ENCODE assay signal across 8 cellular contexts in the genomic region with DNA sequence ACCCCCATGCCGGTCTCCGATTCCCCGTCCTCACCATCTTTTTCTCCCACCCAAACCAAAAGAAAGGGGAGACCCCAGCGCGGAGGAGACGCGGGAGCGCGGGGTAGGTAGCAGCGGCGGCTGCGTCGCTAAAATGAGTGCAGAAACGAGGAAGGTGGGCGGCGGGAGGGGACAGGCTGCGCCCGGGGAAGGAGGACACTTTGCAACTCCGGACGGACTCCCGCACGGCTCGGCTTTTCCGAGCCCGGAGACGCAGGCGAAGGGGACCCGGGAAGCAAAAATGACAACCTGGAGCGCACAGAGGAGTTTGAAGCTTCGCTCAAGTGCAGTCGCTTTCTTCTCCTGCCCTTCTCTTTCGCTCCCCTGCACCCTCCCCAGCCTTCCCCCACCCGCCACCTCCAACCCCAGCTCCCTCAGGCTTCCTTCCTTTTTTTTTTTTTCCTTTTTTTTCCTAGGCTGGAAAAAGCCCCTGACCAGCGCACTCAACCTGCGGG. TPM values are rescaled to one million over a fixed set of nuclear protein-coding genes. Genes with fewer than 3 reads are reported as not detected.
DNase-seq lines count a peak whose midpoint lies in the region; ATAC-seq, FAIRE-seq and TF ChIP-seq lines count a peak whose summit lies in the region.

No MANE protein-coding gene starts in this region.

- H3K4me3 Mint-ChIP-seq in HFFc6 (peak overlapping the region; percentile 73), neural crest cell (peak overlapping the region; percentile 98), Caco-2 (ENCODE audit: unreplicated experiment) (no peak overlapping the region)
- H3K4me3 Mint-ChIP-seq in activated CD8-positive, alpha-beta memory T cell treated with anti-CD3 and anti-CD28 coated beads, Interleukin-2, amount 10 ng/mL, durations not matched to agents 7 days and 5 days, result peak overlapping the region; percentile 94

- no peak overlapping the region for H2AFZ ChIP-seq in PC-9

- H3K27me3 ChIP-seq in esophagus muscularis mucosa (peaks cover 0 to 23% (median 11%) of the 10 kb centered on the region in 4 donors), PC-9 (ENCODE audit: insufficient read depth, low read depth) (no peaks in the 10 kb centered on the region), Caco-2 (replicated peaks; ENCODE audit: control insufficient read depth, insufficient read depth, low read length) (no peaks in the 10 kb centered on the region)

- BruUV-seq in PC-9 (replicated peaks; lab: Mats Ljungman, UMichigan), result no TSS peak
- BruUV-seq in Caco-2 (replicated peaks; lab: Mats Ljungman, UMichigan), result no TSS peak

- peaks cover 30% of the 10 kb centered on the region for H3K4me1 ChIP-seq in A549
- peaks cover 39 to 60% (median 55%) of the 10 kb centered on the region in 4 donors for H3K4me1 ChIP-seq in esophagus muscularis mucosa
- H3K4me1 ChIP-seq in PC-9 (replicated peaks; ENCODE audit: insufficient read depth), result no peaks in the 10 kb centered on the region
- H3K4me1 ChIP-seq in Caco-2, result no peaks in the 10 kb centered on the region

- H3K9me3 Mint-ChIP-seq in HFFc6, result no peaks in the 10 kb centered on the region
- no peaks in the 10 kb centered on the region for H3K9me3 Mint-ChIP-seq in activated CD8-positive, alpha-beta memory T cell treated with anti-CD3 and anti-CD28 coated beads, Interleukin-2, amount 10 ng/mL, durations not matched to agents 7 days and 5 days (ENCODE audit: low read depth)
- no peaks in the 10 kb centered on the region for H3K9me3 Mint-ChIP-seq in neural crest cell
- peaks cover 8% of the 10 kb centered on the region for H3K9me3 Mint-ChIP-seq in Caco-2 (ENCODE audit: unreplicated experiment)

- H4K20me1 ChIP-seq in PC-9 (ENCODE audit: insufficient read depth), result no peaks in the 10 kb centered on the region

- no peak for TF ChIP-seq POLR2A in A549 (IDR thresholded peaks at IDR 0.05; ENCODE audit: low read length)
- no peak for TF ChIP-seq POLR2A in esophagus muscularis mucosa (IDR thresholded peaks at IDR 0.05; ENCODE audit: low read depth)

- no peak for DNase-seq in A549 (ENCODE audit: low read depth in 1 of 2, low spot score in 1 of 2)
- no peak for DNase-seq in HFFc6
- DNase-seq in activated CD8-positive, alpha-beta memory T cell treated with anti-CD3 and anti-CD28 coated beads, Interleukin-2, amount 10 ng/mL, durations not matched to agents 7 days and 5 days, result peak; percentile 51
- no peak for DNase-seq in esophagus muscularis mucosa (ENCODE audit: extremely low spot score)
- peak; percentile 18 for DNase-seq in neural crest cell (ENCODE audit: low read depth, low spot score)
- DNase-seq in PC-9, result no peak
- DNase-seq in Caco-2, result no peak

- H3K27ac Mint-ChIP-seq in HFFc6, result no peak overlapping the region
- H3K27ac Mint-ChIP-seq in activated CD8-positive, alpha-beta memory T cell treated with anti-CD3 and anti-CD28 coated beads, Interleukin-2, amount 10 ng/mL, durations not matched to agents 7 days and 5 days, result peak overlapping the region; percentile 90
- H3K27ac Mint-ChIP-seq in neural crest cell (ENCODE audit: unreplicated experiment), result no peak overlapping the region
- no peak overlapping the region for H3K27ac Mint-ChIP-seq in Caco-2 (ENCODE audit: unreplicated experiment)

- peak overlapping the region; percentile 76 for H3K4me3 ChIP-seq in A549
- peak overlapping the region; percentile 61 to 89 (median 82) for H3K4me3 ChIP-seq in esophagus muscularis mucosa
- H3K4me3 ChIP-seq in PC-9, result no peak overlapping the region
- no peak overlapping the region for H3K4me3 ChIP-seq in Caco-2 (ENCODE audit: low read depth, low read length)

- H3K4me2 ChIP-seq in A549 (peak overlapping the region; percentile 91), PC-9 (no peak overlapping the region)

- H3K27ac ChIP-seq in A549 (peak overlapping the region; percentile 86 to 96), esophagus muscularis mucosa (replicated peaks in 1 of 4) (peak overlapping the region; percentile 81 to 88 (median 84)), PC-9 (no peak overlapping the region)

- no peaks in the 10 kb centered on the region for H3K79me2 ChIP-seq in PC-9 (ENCODE audit: low read depth)

- POLR2A ChIA-PET in A549 (lab: Yijun Ruan, JAX), result interaction anchor here (0.6 to 1.0 kb wide), 11 partner anchors 12 to 1208 kb away, joined by 3 to 12 read pairs (median 4); partner anchors contain the start of gene PFKFB3
- POLR2A ChIA-PET in PC-9 (lab: Charles Lee; ENCODE audit: unreplicated experiment), result interaction anchor here (0.6 kb wide), 2 partner anchors 12 to 923 kb away, joined by 3 to 4 read pairs; no protein-coding TSS in a partner anchor
- POLR2A ChIA-PET in Caco-2 (lab: Charles Lee), result no interaction called here

- TF ChIP-seq CTCF in A549 (IDR thresholded peaks at IDR 0.05) (no peak), HFFc6 (IDR thresholded peaks at IDR 0.05) (no peak), esophagus muscularis mucosa (IDR thresholded peaks at IDR 0.05) (no peak), neural crest cell (conservative IDR thresholded peaks at IDR 0.05) (no peak), PC-9 (conservative IDR thresholded peaks at IDR 0.05) (no peak), Caco-2 (IDR thresholded peaks at IDR 0.05; ENCODE audit: insufficient read depth in 1 of 2, low read depth in 1 of 2, low read length in 1 of 2, severe bottlenecking in 1 of 2, unreplicated experiment in 1 of 2) (no peak)

- TF ChIP-seq EP300 in A549 (IDR thresholded peaks at IDR 0.05) (no peak), esophagus muscularis mucosa (IDR thresholded peaks at IDR 0.05) (no peak)

- H3K4me1 Mint-ChIP-seq in HFFc6 (ENCODE audit: low read depth) (peaks cover 18% of the 10 kb centered on the region), neural crest cell (peaks cover 41% of the 10 kb centered on the region), Caco-2 (ENCODE audit: low read depth, unreplicated experiment) (no peaks in the 10 kb centered on the region)
- peaks cover 56% of the 10 kb centered on the region for H3K4me1 Mint-ChIP-seq in activated CD8-positive, alpha-beta memory T cell treated with anti-CD3 and anti-CD28 coated beads, Interleukin-2, amount 10 ng/mL, durations not matched to agents 7 days and 5 days

- no peaks in the 10 kb centered on the region for H3K9me2 ChIP-seq in PC-9 (ENCODE audit: insufficient read depth)

- no peaks in the 10 kb centered on the region for H3K36me3 ChIP-seq in esophagus muscularis mucosa
- H3K36me3 ChIP-seq in PC-9 (ENCODE audit: low read depth), result no peaks in the 10 kb centered on the region
- H3K36me3 ChIP-seq in Caco-2 (ENCODE audit: control insufficient read depth, insufficient read depth, low read length), result no peaks in the 10 kb centered on the region

- no peaks in the 10 kb centered on the region for H3F3A ChIP-seq in PC-9 (ENCODE audit: insufficient read depth, low read depth)

- H3K27me3 Mint-ChIP-seq in HFFc6 (ENCODE audit: insufficient read depth), result peaks cover 40% of the 10 kb centered on the region
- H3K27me3 Mint-ChIP-seq in activated CD8-positive, alpha-beta memory T cell treated with anti-CD3 and anti-CD28 coated beads, Interleukin-2, amount 10 ng/mL, durations not matched to agents 7 days and 5 days, result peaks cover 33% of the 10 kb centered on the region
- peaks cover 97% of the 10 kb centered on the region for H3K27me3 Mint-ChIP-seq in neural crest cell (ENCODE audit: low read depth)
- H3K27me3 Mint-ChIP-seq in Caco-2 (ENCODE audit: insufficient read depth, unreplicated experiment), result no peaks in the 10 kb centered on the region

- ATAC-seq in A549 (peak in 1 of 2 experiments; percentile 5; a peak in 3 of 6 replicates), HG02763 (IDR thresholded peaks at IDR 0.05; ENCODE audit: unreplicated experiment) (no peak)
- ATAC-seq in activated CD8-positive, alpha-beta memory T cell treated with anti-CD3 and anti-CD28 coated beads, Interleukin-2, amount 10 ng/mL, durations not matched to agents 7 days and 5 days, result no peak

- under 1% methylated on average over 32 of the region's 35 CpGs for WGBS in A549 (ENCODE audit: missing lambda C conversion rate)
- WGBS in esophagus muscularis mucosa, result under 1% methylated on average over 35 of the region's 35 CpGs

- CTCF ChIA-PET in A549 (lab: Yijun Ruan, JAX) (interaction anchor here (0.6 to 5.8 kb wide), 15 partner anchors 9 to 743 kb away, joined by 3 to 31 read pairs (median 4); no protein-coding TSS in a partner anchor), PC-9 (lab: Charles Lee) (interaction anchor here (0.6 to 0.7 kb wide), 3 partner anchors 44 to 1794 kb away, joined by 3 to 15 read pairs (median 8); no protein-coding TSS in a partner anchor), Caco-2 (lab: Charles Lee) (no interaction called here)
- CTCF ChIA-PET in activated CD8-positive, alpha-beta memory T cell treated with anti-CD3 and anti-CD28 coated beads, Interleukin-2, amount 10 ng/mL, durations not matched to agents 7 days and 5 days (lab: Charles Lee), result interaction anchor here (0.6 to 7.3 kb wide), 24 partner anchors 11 to 1520 kb away, joined by 3 to 82 read pairs (median 3); partner anchors contain the start of gene FBH1

- no peaks in the 10 kb centered on the region for H3K36me3 Mint-ChIP-seq in HFFc6 (ENCODE audit: low read depth)
- peaks cover 12% of the 10 kb centered on the region for H3K36me3 Mint-ChIP-seq in activated CD8-positive, alpha-beta memory T cell treated with anti-CD3 and anti-CD28 coated beads, Interleukin-2, amount 10 ng/mL, durations not matched to agents 7 days and 5 days
- H3K36me3 Mint-ChIP-seq in neural crest cell (ENCODE audit: low read depth), result peaks cover 3% of the 10 kb centered on the region
- no peaks in the 10 kb centered on the region for H3K36me3 Mint-ChIP-seq in Caco-2 (ENCODE audit: insufficient read depth, unreplicated experiment)

- H3K9me3 ChIP-seq in A549, result no peaks in the 10 kb centered on the region
- no peaks in the 10 kb centered on the region for H3K9me3 ChIP-seq in esophagus muscularis mucosa
- no peaks in the 10 kb centered on the region for H3K9me3 ChIP-seq in PC-9 (ENCODE audit: insufficient read depth, low read depth)
- H3K9me3 ChIP-seq in Caco-2, result peaks cover 27% of the 10 kb centered on the region; the same call in 1 of the 2 replicates

- FAIRE-seq in A549 (lab: Jason Lieb, UNC), result no peak

- intact Hi-C loops in esophagus muscularis mucosa (cut with DNase I) (loop anchor here (5.0 to 10.0 kb wide), 3 partner anchors 286 to 623 kb away; no protein-coding TSS in a partner anchor), PC-9 (cut with micrococcal nuclease; ENCODE audit: unreplicated experiment) (no loop called here), Caco-2 (cut with micrococcal nuclease; ENCODE audit: unreplicated experiment) (no loop called here)

- no peak for TF ChIP-seq RAD21 in A549 (conservative IDR thresholded peaks at IDR 0.05 in 1 of 2, IDR thresholded peaks at IDR 0.05 in 1 of 2)

RNA-seq across cellular contexts. Expression of gene SFMBT2, which starts 0.5 kb away (rescaled TPM):
- polyA plus RNA-seq in A549 (2011; rRNA removed) (10.2 and 10.3 TPM in 2 replicates), A549 (2017; fragmentation: RNase III; extraction: RNeasy Plus Mini Kit Qiagen cat#74134 plus additional on column Dnase treatment) (8.8 to 10.2 TPM (median 9.6 TPM) in 3 replicates)
- polyA plus RNA-seq in A549 (2012; cell fraction: cytosol; rRNA removed), result 4.6 and 5.9 TPM in 2 replicates
- 12.6 and 21.2 TPM in 2 replicates for polyA plus RNA-seq in A549 (2012; cell fraction: nucleus; rRNA removed)
- 15.2 and 17.6 TPM in 2 replicates for polyA minus RNA-seq in A549 (2011; rRNA and poly(A)+ RNA removed)
- total RNA-seq in HFFc6 (2021; fragmentation: NEBNext Ultra II Directional; extraction: Animal tissue kit (Norgen Biotek cat#: 25700)), result under 1 TPM; 0.03 to 0.12 (median 0.06) TPM
- 10 to 100 TPM; 49.5 to 69.0 TPM for total RNA-seq in activated CD8-positive, alpha-beta memory T cell treated with anti-CD3 and anti-CD28 coated beads, Interleukin-2, amount 10 ng/mL, durations not matched to agents 7 days and 5 days
- total RNA-seq in esophagus muscularis mucosa (10 to 100 TPM in 3 of 4 donors, 1 to 10 TPM in 1; 7.6 to 15.4 (median 10.8) TPM), neural crest cell (7.0 and 8.8 TPM in 2 replicates), PC-9 (2021) (0.07 TPM in 1 of 2 replicates, not detected in the other), Caco-2 (2022) (not detected in 2 replicates)

Comparison
In these comparisons a context has a peak if more than half of its experiments do, and no peak if none do; other contexts are left out.
1. DNase-seq: peak in activated CD8-positive, alpha-beta memory T cell treated with anti-CD3 and anti-CD28 coated beads, Interleukin-2, amount 10 ng/mL, durations not matched to agents 7 days and 5 days (single experiment) and neural crest cell (single experiment); none in A549 (0 of 2), HFFc6 (single experiment), esophagus muscularis mucosa (single experiment), PC-9 (0 of 2) and Caco-2 (0 of 2).
2. H3K4me3 ChIP-seq: peak in A549 (single experiment) and esophagus muscularis mucosa (4 of 4); none in PC-9 (single experiment) and Caco-2 (single experiment).